In the genomic region with DNA sequence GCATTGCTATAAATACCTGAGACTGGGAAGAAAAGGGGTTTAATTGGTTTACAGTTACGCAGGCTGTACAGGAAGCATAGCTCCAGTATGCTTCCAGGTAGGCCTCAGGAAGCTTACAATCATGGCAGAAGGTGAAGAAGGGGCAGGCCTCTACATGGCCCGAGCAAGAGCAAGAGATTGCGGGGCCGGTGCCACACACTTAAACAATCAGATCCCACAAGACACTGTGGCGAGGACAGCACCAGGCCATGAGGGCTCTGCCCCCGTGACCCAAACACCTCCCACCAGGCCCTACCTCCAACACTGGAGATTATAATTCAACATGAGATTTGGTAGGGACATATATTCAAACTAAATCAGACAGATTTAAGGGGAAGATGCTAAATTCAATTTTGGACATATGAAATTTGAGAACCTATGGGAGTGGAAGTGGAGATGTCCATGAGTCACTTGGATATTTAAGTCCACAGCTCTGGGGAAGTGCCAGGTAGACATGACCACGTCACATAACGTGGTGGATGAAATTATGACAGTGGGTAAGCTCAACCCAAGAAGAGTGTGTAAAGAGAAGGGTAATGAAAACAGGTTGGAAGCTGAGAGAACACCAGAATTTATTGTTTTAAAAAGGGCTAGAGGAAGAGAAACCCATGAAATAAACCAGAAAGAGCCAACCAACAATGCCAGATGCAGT, we compare ENCODE assay signal across 12 cellular contexts. TPM values are rescaled to one million over a fixed set of nuclear protein-coding genes. Genes with fewer than 3 reads are reported as not detected.
DNase-seq lines count a peak whose midpoint lies in the region; ATAC-seq and TF ChIP-seq lines count a peak whose summit lies in the region.
"Had no signal": no experiment of that assay in that cellular context is flagged by ENCODE, and none has a peak within 500 bp of the region (broad histone marks: within the 10 kb centered on the region; RNA-seq: fewer than 3 reads in every experiment).

No MANE protein-coding gene starts in this region.

- H4K20me1 ChIP-seq in BLaER1, result peaks cover 11% of the 10 kb centered on the region; the same call in 1 of the 2 replicates

- H3K36me3 ChIP-seq in BLaER1, result no peaks in the 10 kb centered on the region
- no peaks in the 10 kb centered on the region for H3K36me3 ChIP-seq in heart right ventricle

- TF ChIP-seq CTCF in foreskin fibroblast (IDR thresholded peaks at IDR 0.05; ENCODE audit: low read depth, low read length) (no peak), heart right ventricle (IDR thresholded peaks at IDR 0.05) (no peak)

- no peaks in the 10 kb centered on the region for H3K9me3 ChIP-seq in BLaER1
- no peaks in the 10 kb centered on the region for H3K9me3 ChIP-seq in heart right ventricle

- H3K4me3 ChIP-seq in BLaER1, result no peak overlapping the region
- H3K4me3 ChIP-seq in foreskin fibroblast (ENCODE audit: low read depth in 1 of 2, low read length in 2 of 2), result no peak overlapping the region
- H3K4me3 ChIP-seq in heart right ventricle, result no peak overlapping the region

- H3K27me3 ChIP-seq in BLaER1 (no peaks in the 10 kb centered on the region; the same call in 1 of the 2 replicates), heart right ventricle (no peaks in the 10 kb centered on the region)

- ATAC-seq in heart right ventricle (no peak), GM18502 (IDR thresholded peaks at IDR 0.05; ENCODE audit: poor library complexity, unreplicated experiment) (no peak)

- H3K4me1 ChIP-seq in BLaER1 (peaks cover 27% of the 10 kb centered on the region), heart right ventricle (peaks cover 0 to 40% (median 20%) of the 10 kb centered on the region in 9 donors)

- WGBS in heart right ventricle, 2 donors, result 94 to 96% methylated on average over 8 of the region's 8 CpGs

- no peak overlapping the region for H3K9ac ChIP-seq in BLaER1

- intact Hi-C loops in heart right ventricle (cut with DNase I), result loop anchor here in 1 of 10 donors (10.0 kb wide), 1 partner anchor 368 kb away; a partner anchor contains a TSS

- H3K27ac ChIP-seq in BLaER1 (no peak overlapping the region), heart right ventricle (peak overlapping the region in 1 of 10 donors; percentile 89)

- DNase-seq in HS-5 (ENCODE audit: low read depth) (peak; percentile 8), RKO (ENCODE audit: low spot score) (peak; percentile 25), foreskin fibroblast (peak; percentile 51 to 76), UCSD-AML1 (lab: John Stamatoyannopoulos, UW; ENCODE audit: unreplicated experiment) (no peak), heart right ventricle (no peak), SW 1271 (lab: John Stamatoyannopoulos, UW) (no peak)
- DNase-seq: activated CD4-positive, CD25-positive, alpha-beta regulatory T cell treated with anti-CD3 and anti-CD28 coated beads, Interleukin-2, amount 50 U/mL, for 72 hours; CD4-positive, CD25-positive, alpha-beta regulatory T cell; NCI-H1694 had no signal

- H3K4me2 ChIP-seq in BLaER1, result 0 out of 2 replicates have a peak overlapping the region, but pooled peaks have one; percentile 64

RNA-seq across cellular contexts. Expression of a gene that starts 1.5 kb away (rescaled TPM):
- total RNA-seq in heart right ventricle, result 10 to 100 TPM; 31.8 to 50.6 (median 39.4) TPM
- polyA plus RNA-seq in heart right ventricle, result 10 to 100 TPM; 25.2 to 25.6 TPM

RNA-seq across cellular contexts. Expression of a gene that starts 40.8 kb away (rescaled TPM):
- total RNA-seq in heart right ventricle, result under 1 TPM in 6 of 10 donors, not detected in 4; 0.15 to 0.93 (median 0.43) TPM
- polyA plus RNA-seq in heart right ventricle, result under 1 TPM; 0.07 to 0.15 TPM
- polyA plus RNA-seq: CD4-positive, CD25-positive, alpha-beta regulatory T cell; neural cell had no signal

Comparison
In these comparisons a context has a peak if more than half of its experiments do, and no peak if none do; other contexts are left out.
1. DNase-seq: peak in HS-5 (single experiment), RKO (single experiment) and foreskin fibroblast (2 of 2); none in UCSD-AML1 (single experiment), heart right ventricle (0 of 2) and SW 1271 (0 of 2).